ENCODE assay signal across 10 cellular contexts in the genomic region with DNA sequence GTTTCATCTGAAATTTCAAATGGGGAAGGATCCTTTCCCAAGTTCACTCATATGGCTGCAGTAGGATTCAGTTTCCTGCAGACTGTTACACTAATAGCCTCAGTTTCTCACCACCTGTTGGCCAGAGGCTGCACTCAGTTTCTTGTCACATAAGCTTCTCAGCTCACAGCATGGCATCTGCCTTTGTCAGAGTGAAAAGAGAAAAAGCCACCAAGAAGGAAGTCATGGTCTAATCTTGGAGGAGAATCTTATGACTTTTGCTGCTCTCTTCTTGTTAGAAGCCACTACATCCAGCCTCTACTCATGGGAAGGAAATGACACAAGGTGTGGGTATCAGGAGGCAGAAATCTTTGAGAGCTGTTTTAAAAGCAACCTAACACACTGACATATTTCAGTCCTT. TPM values are rescaled to one million over a fixed set of nuclear protein-coding genes. Genes with fewer than 3 reads are reported as not detected.
DNase-seq lines count a peak whose midpoint lies in the region; ATAC-seq, FAIRE-seq and TF ChIP-seq lines count a peak whose summit lies in the region.
"Had no signal": no experiment of that assay in that cellular context is flagged by ENCODE, and none has a peak within 500 bp of the region (broad histone marks: within the 10 kb centered on the region; RNA-seq: fewer than 3 reads in every experiment).

No MANE protein-coding gene starts in this region.

- no peak for DNase-seq in GM18507 (ENCODE audit: extremely low spot score, insufficient read length, low read depth)
- peak; percentile 4 for DNase-seq in effector CD4-positive, alpha-beta T cell
- DNase-seq in DMS79 treated with DMSO at 0.1 percent for 48 hours (lab: John Stamatoyannopoulos, UW): no peak
- DNase-seq in 8988T: no peak
- DNase-seq in lower leg skin (ENCODE audit: low spot score in 2 of 2): no peak
- DNase-seq in left ventricle myocardium superior: no peak
- DNase-seq: mesendoderm had no signal

- no peak for TF ChIP-seq CTCF in lower leg skin (IDR thresholded peaks at IDR 0.05)

- ATAC-seq in GM21447 (IDR thresholded peaks at IDR 0.05; ENCODE audit: unreplicated experiment): peak; percentile 83
- peak; percentile 67 for ATAC-seq in HG03460 (IDR thresholded peaks at IDR 0.05; ENCODE audit: unreplicated experiment)
- ATAC-seq in left ventricle myocardium superior: no peak

- no peak for TF ChIP-seq POLR2A in lower leg skin (IDR thresholded peaks at IDR 0.05)

- intact Hi-C loops in lower leg skin (cut with DNase I; ENCODE audit: low total_unique reads): no loop called here
- intact Hi-C loops in left ventricle myocardium superior (cut with micrococcal nuclease): no loop called here

- peak; percentile 90 for FAIRE-seq in GM18507 (lab: Jason Lieb, UNC)

- H3K4me3 ChIP-seq in lower leg skin (ENCODE audit: low read depth, poor library complexity, severe bottlenecking): no peak overlapping the region
- H3K4me3 ChIP-seq: coronary artery had no signal

RNA-seq across cellular contexts. Expression of a gene that starts 39.4 kb away (rescaled TPM):
- total RNA-seq in lower leg skin: 100 to 1,000 TPM; 113 to 250 (median 182) TPM
- total RNA-seq in left ventricle myocardium superior: 74.6 TPM
